ENCODE assay signal across 8 cellular contexts in genomic region chr6:127420558-127420957, GRCh38. TPM values are rescaled to one million over a fixed set of nuclear protein-coding genes. Genes with fewer than 3 reads are reported as not detected.
DNase-seq lines count a peak whose midpoint lies in the region; FAIRE-seq and TF ChIP-seq lines count a peak whose summit lies in the region.

No MANE protein-coding gene starts in this region.

- H3K9me3 ChIP-seq in Karpas-422 (ENCODE audit: low read length) (no peaks in the 10 kb centered on the region), SK-N-SH (no peaks in the 10 kb centered on the region), cardiac muscle cell (ENCODE audit: low read depth) (no peaks in the 10 kb centered on the region), sigmoid colon (no peaks in the 10 kb centered on the region)

- POLR2A ChIA-PET in SK-N-SH (lab: Yijun Ruan, JAX): interaction anchor here (0.6 kb wide), 1 partner anchor 119 kb away, joined by 5 read pairs; no protein-coding TSS in a partner anchor

- H3K27me3 ChIP-seq in Karpas-422 (ENCODE audit: low read length) (no peaks in the 10 kb centered on the region), SK-N-SH (ENCODE audit: insufficient read depth) (no peaks in the 10 kb centered on the region), cardiac muscle cell (no peaks in the 10 kb centered on the region), sigmoid colon (no peaks in the 10 kb centered on the region)

- H3K27me3 Mint-ChIP-seq in activated naive CD4-positive, alpha-beta T cell treated with anti-CD3 and anti-CD28 coated beads for 36 hours (ENCODE audit: low read depth): no peaks in the 10 kb centered on the region

- H3K4me2 ChIP-seq in Karpas-422 (ENCODE audit: low read depth, low read length, poor library complexity, severe bottlenecking) (no peak overlapping the region), SK-N-SH (peak overlapping the region; percentile 9; the same call in 1 of the 2 replicates)

- DNase-seq in GM10266 (ENCODE audit: extremely low spot score): peak; percentile 81
- DNase-seq in H54 (ENCODE audit: insufficient read length, low spot score): peak; percentile 37
- peak; percentile 84 for DNase-seq in Karpas-422
- peak; percentile 53 for DNase-seq in SK-N-SH
- DNase-seq in activated naive CD4-positive, alpha-beta T cell treated with anti-CD3 and anti-CD28 coated beads for 36 hours: peak; percentile 92
- peak; percentile 57 to 93 for DNase-seq in cardiac muscle cell (ENCODE audit: low read depth in 1 of 2, low spot score in 1 of 2)
- DNase-seq in sigmoid colon: peak; percentile 85
- DNase-seq in NCI-H2029 (lab: John Stamatoyannopoulos, UW): no peak

- H3K27ac ChIP-seq in Karpas-422 (ENCODE audit: low read length): no peak overlapping the region
- H3K27ac ChIP-seq in SK-N-SH (ENCODE audit: low read depth in 2 of 2, low read length in 1 of 2): peak overlapping the region in 1 of 2 experiments; percentile 38; a peak in 2 of 4 replicates
- no peak overlapping the region for H3K27ac ChIP-seq in cardiac muscle cell
- peak overlapping the region; percentile 4 to 71 (median 64) for H3K27ac ChIP-seq in sigmoid colon

- WGBS in SK-N-SH (ENCODE audit: low lambda C conversion rate): 0% methylated on average over 2 of the region's 2 CpGs
- 0 to 1% methylated on average over 2 of the region's 2 CpGs for WGBS in sigmoid colon, 2 donors

- no peak overlapping the region for H2AFZ ChIP-seq in Karpas-422 (ENCODE audit: low read length)
- peak overlapping the region; percentile 60 for H2AFZ ChIP-seq in SK-N-SH (ENCODE audit: low read depth)

- TF ChIP-seq CTCF in GM10266 (IDR thresholded peaks at IDR 0.05; ENCODE audit: control insufficient read depth, insufficient read depth, low read depth, missing control alignments) (peak; percentile 74), SK-N-SH (IDR thresholded peaks at IDR 0.05) (peak; percentile 56), cardiac muscle cell (IDR thresholded peaks at IDR 0.05; ENCODE audit: low read depth, low read length) (peak; percentile 64), sigmoid colon (IDR thresholded peaks at IDR 0.05) (peak; percentile 8 to 49 (median 30))

- CTCF ChIA-PET in SK-N-SH (lab: Yijun Ruan, JAX): interaction anchor here (0.7 to 1.9 kb wide), 5 partner anchors 12 to 120 kb away, joined by 3 to 7 read pairs (median 4); no protein-coding TSS in a partner anchor
- CTCF ChIA-PET in activated naive CD4-positive, alpha-beta T cell treated with anti-CD3 and anti-CD28 coated beads for 36 hours (lab: Charles Lee): interaction anchor here (1.3 to 1.6 kb wide), 2 partner anchors 22 to 116 kb away, joined by 3 read pairs; no protein-coding TSS in a partner anchor

- H3K36me3 ChIP-seq in Karpas-422 (ENCODE audit: insufficient read depth, low read length) (no peaks in the 10 kb centered on the region), SK-N-SH (replicated peaks in 1 of 2; ENCODE audit: control insufficient read depth in 1 of 2, insufficient read depth in 2 of 2, low read length in 1 of 2) (no peaks in the 10 kb centered on the region), cardiac muscle cell (no peaks in the 10 kb centered on the region), sigmoid colon (no peaks in the 10 kb centered on the region)

- peak overlapping the region; percentile 68 for H3K27ac Mint-ChIP-seq in activated naive CD4-positive, alpha-beta T cell treated with anti-CD3 and anti-CD28 coated beads for 36 hours

- no peaks in the 10 kb centered on the region for H3K9me2 ChIP-seq in Karpas-422 (replicated peaks; ENCODE audit: insufficient read depth, low read length)
- H3K9me2 ChIP-seq in SK-N-SH: no peaks in the 10 kb centered on the region

- TF ChIP-seq EP300 in SK-N-SH (IDR thresholded peaks at IDR 0.05; ENCODE audit: borderline replicate concordance in 1 of 2, low read depth in 1 of 2, low read length in 1 of 2): peak in 1 of 2 experiments; percentile 32; a peak in 1 of 4 replicates
- no peak for TF ChIP-seq EP300 in sigmoid colon (IDR thresholded peaks at IDR 0.05)

- no peaks in the 10 kb centered on the region for H3K36me3 Mint-ChIP-seq in activated naive CD4-positive, alpha-beta T cell treated with anti-CD3 and anti-CD28 coated beads for 36 hours (ENCODE audit: low read depth)

- H3K4me1 Mint-ChIP-seq in activated naive CD4-positive, alpha-beta T cell treated with anti-CD3 and anti-CD28 coated beads for 36 hours (ENCODE audit: low read depth): peaks cover 26% of the 10 kb centered on the region

- no peaks in the 10 kb centered on the region for H3K79me2 ChIP-seq in Karpas-422 (ENCODE audit: low read length)
- H3K79me2 ChIP-seq in SK-N-SH (ENCODE audit: insufficient read depth): no peaks in the 10 kb centered on the region

- peak; percentile 67 for TF ChIP-seq RAD21 in SK-N-SH (IDR thresholded peaks at IDR 0.05; ENCODE audit: low read length)

- intact Hi-C loops in activated naive CD4-positive, alpha-beta T cell treated with anti-CD3 and anti-CD28 coated beads for 36 hours (cut with micrococcal nuclease): loop anchor here (1.0 to 10.0 kb wide), 15 partner anchors 16 to 1616 kb away; partner anchors contain the start of gene ECHDC1
- intact Hi-C loops in sigmoid colon (cut with DNase I): loop anchor here (2.0 kb wide), 1 partner anchor 118 kb away; no protein-coding TSS in a partner anchor

- no peak overlapping the region for H3K4me3 Mint-ChIP-seq in activated naive CD4-positive, alpha-beta T cell treated with anti-CD3 and anti-CD28 coated beads for 36 hours

- H3K9ac ChIP-seq in Karpas-422 (ENCODE audit: low read length): no peak overlapping the region
- no peak overlapping the region; the same call in 1 of the 2 replicates for H3K9ac ChIP-seq in SK-N-SH

- H3F3A ChIP-seq in SK-N-SH (replicated peaks; ENCODE audit: insufficient read depth): peaks cover 4% of the 10 kb centered on the region

- H3K9me3 Mint-ChIP-seq in activated naive CD4-positive, alpha-beta T cell treated with anti-CD3 and anti-CD28 coated beads for 36 hours: no peaks in the 10 kb centered on the region

- no peaks in the 10 kb centered on the region for H4K20me1 ChIP-seq in Karpas-422 (ENCODE audit: insufficient read depth, low read depth, low read length)
- no peaks in the 10 kb centered on the region for H4K20me1 ChIP-seq in SK-N-SH (ENCODE audit: insufficient read depth)

- H3K4me1 ChIP-seq in Karpas-422 (ENCODE audit: low read length) (peaks cover 3% of the 10 kb centered on the region; the same call in 1 of the 2 replicates), SK-N-SH (ENCODE audit: control insufficient read depth in 1 of 2, insufficient read depth in 2 of 2, low read depth in 1 of 2, low read length in 1 of 2) (peaks cover 0 to 6% of the 10 kb centered on the region in 2 experiments; a peak in 1 of 4 replicates), cardiac muscle cell (ENCODE audit: low read depth) (no peaks in the 10 kb centered on the region), sigmoid colon (peaks cover 0 to 30% (median 18%) of the 10 kb centered on the region in 4 donors)

- H3K4me3 ChIP-seq in Karpas-422 (ENCODE audit: low read length) (no peak overlapping the region), SK-N-SH (ENCODE audit: low read depth in 2 of 2, low read length in 1 of 2) (no peak overlapping the region), cardiac muscle cell (no peak overlapping the region), sigmoid colon (no peak overlapping the region)

- no peak for TF ChIP-seq POLR2A in H54 (IDR thresholded peaks at IDR 0.05; ENCODE audit: low read depth, low read length)
- no peak for TF ChIP-seq POLR2A in sigmoid colon (IDR thresholded peaks at IDR 0.05)

- peak; percentile 98 for FAIRE-seq in H54 (lab: Jason Lieb, UNC)

TF ChIP-seq in SK-N-SH, 30 proteins besides CTCF, POLR2A, EP300 and RAD21 (continues in another document):
- TF ChIP-seq NRF1 (IDR thresholded peaks at IDR 0.05; ENCODE audit: low read depth, low read length): no peak
- no peak for TF ChIP-seq RFX5 (IDR thresholded peaks at IDR 0.05; ENCODE audit: low read length)
- no peak for TF ChIP-seq YY1 (IDR thresholded peaks at IDR 0.05; ENCODE audit: low read depth)
- TF ChIP-seq, protein P1, sequence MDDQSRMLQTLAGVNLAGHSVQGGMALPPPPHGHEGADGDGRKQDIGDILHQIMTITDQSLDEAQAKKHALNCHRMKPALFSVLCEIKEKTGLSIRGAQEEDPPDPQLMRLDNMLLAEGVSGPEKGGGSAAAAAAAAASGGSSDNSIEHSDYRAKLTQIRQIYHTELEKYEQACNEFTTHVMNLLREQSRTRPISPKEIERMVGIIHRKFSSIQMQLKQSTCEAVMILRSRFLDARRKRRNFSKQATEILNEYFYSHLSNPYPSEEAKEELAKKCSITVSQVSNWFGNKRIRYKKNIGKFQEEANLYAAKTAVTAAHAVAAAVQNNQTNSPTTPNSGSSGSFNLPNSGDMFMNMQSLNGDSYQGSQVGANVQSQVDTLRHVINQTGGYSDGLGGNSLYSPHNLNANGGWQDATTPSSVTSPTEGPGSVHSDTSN (IDR thresholded peaks at IDR 0.05): no peak
- TF ChIP-seq GABPA (IDR thresholded peaks at IDR 0.05; ENCODE audit: low read depth): no peak
- peak; percentile 44; the same call in 1 of the 2 replicates for TF ChIP-seq TCF12 (IDR thresholded peaks at IDR 0.05)
- TF ChIP-seq SIN3A (IDR thresholded peaks at IDR 0.05; ENCODE audit: borderline replicate concordance, low read depth, low read length): no peak
- TF ChIP-seq GATA2 (CRISPR knock-in tag; IDR thresholded peaks at IDR 0.05): no peak
- peak; percentile 56 for TF ChIP-seq SMC3 (IDR thresholded peaks at IDR 0.05; ENCODE audit: low read depth, low read length)
- no peak for TF ChIP-seq TAF1 (IDR thresholded peaks at IDR 0.05; ENCODE audit: borderline replicate concordance, low read depth, low read length)
- TF ChIP-seq MEF2A (IDR thresholded peaks at IDR 0.05; ENCODE audit: borderline replicate concordance, low read depth): no peak
- no peak for TF ChIP-seq MXI1 (IDR thresholded peaks at IDR 0.05; ENCODE audit: low read depth, low read length)
- no peak; the same call in 1 of the 2 replicates for TF ChIP-seq POLR2AphosphoS5 (IDR thresholded peaks at IDR 0.05; ENCODE audit: low read depth, low read length)
- TF ChIP-seq, protein P2, sequence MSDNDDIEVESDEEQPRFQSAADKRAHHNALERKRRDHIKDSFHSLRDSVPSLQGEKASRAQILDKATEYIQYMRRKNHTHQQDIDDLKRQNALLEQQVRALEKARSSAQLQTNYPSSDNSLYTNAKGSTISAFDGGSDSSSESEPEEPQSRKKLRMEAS (IDR thresholded peaks at IDR 0.05; ENCODE audit: low read depth): no peak
- TF ChIP-seq TEAD4 (IDR thresholded peaks at IDR 0.05; ENCODE audit: borderline replicate concordance, insufficient read depth): no peak

RNA-seq across cellular contexts. Expression of gene KIAA0408, which starts 38.6 kb away (rescaled TPM):
- 0.22 TPM in 1 of 2 replicates, not detected in the other for total RNA-seq in Karpas-422 (2014; rRNA removed; shearing (Covaris generic); ENCODE audit: low replicate concordance)
- polyA plus RNA-seq in SK-N-SH (2012; rRNA removed) (4.0 and 5.9 TPM in 2 replicates), cardiac muscle cell (0.95 and 2.0 TPM in 2 replicates), sigmoid colon (1 to 10 TPM in 2 of 3 donors, under 1 TPM in 1; 0.46 to 2.4 (median 1.9) TPM)
- 4.4 and 4.5 TPM in 2 replicates for polyA plus RNA-seq in SK-N-SH (2012; cell fraction: cytosol; rRNA removed)
- 9.3 and 20.8 TPM in 2 replicates for polyA plus RNA-seq in SK-N-SH (2012; cell fraction: nucleus; rRNA removed)
- 1 to 10 TPM; 2.0 to 3.1 TPM for total RNA-seq in activated naive CD4-positive, alpha-beta T cell treated with anti-CD3 and anti-CD28 coated beads for 36 hours
- total RNA-seq in cardiac muscle cell (0.07 and 0.27 TPM in 2 replicates), sigmoid colon (100 to 1,000 TPM in 1 of 4 donors, 10 to 100 TPM in 3; 27.3 to 103 (median 58.5) TPM)

Comparison
In these comparisons a context has a peak if more than half of its experiments do, and no peak if none do; other contexts are left out.
1. H3K27ac ChIP-seq: peak in sigmoid colon (4 of 4); none in Karpas-422 (single experiment) and cardiac muscle cell (single experiment).
2. RNA of gene KIAA0408, which starts 38.6 kb away (total RNA-seq): 27.3 to 103 TPM in sigmoid colon; 2.0 to 3.1 TPM in activated naive CD4-positive, alpha-beta T cell treated with anti-CD3 and anti-CD28 coated beads for 36 hours, 0.07 to 0.27 TPM in cardiac muscle cell and 0.22 TPM in Karpas-422; every median in the first group is over 4 times any median in the second.
3. Peak in every context shown above with its lines, with median percentiles within 50 percentile points of each other: CTCF ChIP-seq.